10 cellular contexts compared by ENCODE assay signal in genomic region chr3:10357592-10358308, GRCh38. TPM values are rescaled to one million over a fixed set of nuclear protein-coding genes. Genes with fewer than 3 reads are reported as not detected.
DNase-seq lines count a peak whose midpoint lies in the region; ATAC-seq, FAIRE-seq and TF ChIP-seq lines count a peak whose summit lies in the region.
"Had no signal": no experiment of that assay in that cellular context is flagged by ENCODE, and none has a peak within 500 bp of the region (broad histone marks: within the 10 kb centered on the region; RNA-seq: fewer than 3 reads in every experiment).

No MANE protein-coding gene starts in this region.

- RAD21 ChIA-PET in GM12878 (lab: Charles Lee; ENCODE audit: unreplicated experiment): interaction anchor here (0.9 kb wide), 1 partner anchor 13 kb away, joined by 3 read pairs; no protein-coding TSS in a partner anchor

- H3K36me3 ChIP-seq in GM12878 (ENCODE audit: control insufficient read depth in 2 of 2, insufficient read depth in 2 of 2, low read length in 1 of 2): no peaks in the 10 kb centered on the region
- no peaks in the 10 kb centered on the region for H3K36me3 ChIP-seq in neuronal stem cell (replicated peaks in 1 of 2; ENCODE audit: control insufficient read depth in 2 of 2, insufficient read depth in 2 of 2, low read length in 2 of 2)

- in situ Hi-C loops in GM12878 (cut with MboI): no loop called here

- TF ChIP-seq POLR2A in GM12878 (IDR thresholded peaks at IDR 0.05; ENCODE audit: low read depth, low read length): no peak

- no peak overlapping the region for H2BK12ac ChIP-seq in neuronal stem cell (ENCODE audit: low read length)

- H2BK15ac ChIP-seq in neuronal stem cell (ENCODE audit: low read length): no peak overlapping the region

- SMC1A ChIA-PET in GM12878 (lab: Charles Lee; ENCODE audit: uncharacterized antibody, unreplicated experiment): interaction anchor here (1.1 to 1.4 kb wide), 2 partner anchors 13 to 32 kb away, joined by 3 read pairs; no protein-coding TSS in a partner anchor

- H3K79me2 ChIP-seq in GM12878 (ENCODE audit: control insufficient read depth, insufficient read depth, low read length): no peaks in the 10 kb centered on the region

- intact Hi-C loops in GM12878 (cut with micrococcal nuclease; ENCODE audit: unreplicated experiment): no loop called here

- H3K18ac ChIP-seq in neuronal stem cell (ENCODE audit: low read length): no peak overlapping the region

- peak; percentile 90 for ATAC-seq in GM18511 (IDR thresholded peaks at IDR 0.05; ENCODE audit: unreplicated experiment)
- peak; percentile 86 for ATAC-seq in GM12878

- POLR2A ChIA-PET in GM12878 (lab: Charles Lee): no interaction called here

- no peak overlapping the region for H3K4ac ChIP-seq in neuronal stem cell (ENCODE audit: low read length)

- no peak overlapping the region for H2BK5ac ChIP-seq in neuronal stem cell (ENCODE audit: low read length)

- H3K4me2 ChIP-seq in GM12878 (ENCODE audit: control insufficient read depth, insufficient read depth) (no peak overlapping the region), neuronal stem cell (ENCODE audit: insufficient read depth, low read length, poor library complexity, severe bottlenecking) (no peak overlapping the region)

- TF ChIP-seq RAD21 in GM12878 (IDR thresholded peaks at IDR 0.05; ENCODE audit: insufficient read depth, low read depth, low read length): no peak

- H4K8ac ChIP-seq in neuronal stem cell (ENCODE audit: low read depth, low read length): no peak overlapping the region

- H3K14ac ChIP-seq in neuronal stem cell (ENCODE audit: low read length): no peak overlapping the region

- H3K9me3 ChIP-seq in GM12878 (replicated peaks; ENCODE audit: control insufficient read depth, insufficient read depth, low read length) (no peaks in the 10 kb centered on the region), neuronal stem cell (replicated peaks in 1 of 2; ENCODE audit: control insufficient read depth in 2 of 2, insufficient read depth in 1 of 2, low read depth in 1 of 2, low read length in 2 of 2) (no peaks in the 10 kb centered on the region)

- no peaks in the 10 kb centered on the region for H3K79me1 ChIP-seq in neuronal stem cell (ENCODE audit: low read depth, low read length)

- DNase-seq in HS-27A (ENCODE audit: low read depth) (peak; percentile 88), GM12878 (ENCODE audit: low read depth, low spot score) (peak; percentile 15), neuronal stem cell (ENCODE audit: low spot score) (no peak), DMS79 (lab: John Stamatoyannopoulos, UW) (no peak), D341Med (ENCODE audit: low spot score) (no peak)
- no peak for DNase-seq in activated CD4-positive, CD25-positive, alpha-beta regulatory T cell (lab: John Stamatoyannopoulos, UW)
- no peak for DNase-seq in activated CD8-positive, alpha-beta memory T cell treated with anti-CD3 and anti-CD28 coated beads, Interleukin-2, amount 50 U/mL, for 48 hours
- DNase-seq: activated CD4-positive, CD25-positive, alpha-beta regulatory T cell treated with anti-CD3 and anti-CD28 coated beads, Interleukin-2, amount 50 U/mL, for 72 hours had no signal

- H4K91ac ChIP-seq in neuronal stem cell (ENCODE audit: low read depth, low read length, poor library complexity): no peak overlapping the region

- FAIRE-seq in GM12878 (lab: Jason Lieb, UNC): no peak
- FAIRE-seq: H1 had no signal

- H2AK5ac ChIP-seq in neuronal stem cell (ENCODE audit: low read depth, low read length): peak overlapping the region; percentile 22

- H3K27ac ChIP-seq in GM12878 (ENCODE audit: control insufficient read depth, insufficient read depth): no peak overlapping the region
- H3K27ac ChIP-seq in neuronal stem cell (replicated peaks; ENCODE audit: low read length): no peak overlapping the region

- no peak overlapping the region for H2AFZ ChIP-seq in GM12878 (ENCODE audit: control insufficient read depth, low read depth, low read length)
- no peak overlapping the region for H2AFZ ChIP-seq in neuronal stem cell (ENCODE audit: low read length)

- BruUV-seq in GM12878 (replicated peaks; lab: Mats Ljungman, UMichigan): no TSS peak

- WGBS in GM12878 (ENCODE audit: insufficient coverage, insufficient replicate concordance, low lambda C conversion rate, missing lambda C conversion rate): 8% methylated on average over 7 of the region's 7 CpGs
- WGBS in neuronal stem cell (ENCODE audit: extremely low coverage in 2 of 2, insufficient read length in 2 of 2, insufficient replicate concordance in 1 of 2), 2 donors: no CpG with 5 or more reads among the region's 7 CpGs

- H3K4me1 ChIP-seq in GM12878 (ENCODE audit: control insufficient read depth, insufficient read depth, low read length) (no peaks in the 10 kb centered on the region; the same call in 1 of the 2 replicates), neuronal stem cell (ENCODE audit: control insufficient read depth in 2 of 2, insufficient read depth in 1 of 2, low read depth in 1 of 2, low read length in 2 of 2) (peaks cover 0 to 6% of the 10 kb centered on the region in 2 donors)

- CTCF ChIA-PET in GM12878 (lab: Yijun Ruan, JAX): interaction anchor here (1.3 kb wide), 2 partner anchors 11 to 13 kb away, joined by 3 to 4 read pairs; no protein-coding TSS in a partner anchor

- no peak overlapping the region for H2BK120ac ChIP-seq in neuronal stem cell (ENCODE audit: low read depth, low read length)

- no peak overlapping the region for H3K23ac ChIP-seq in neuronal stem cell (ENCODE audit: low read depth, low read length, poor library complexity)

- H3K4me3 ChIP-seq in GM12878 (no peak overlapping the region), neuronal stem cell (ENCODE audit: low read length in 2 of 2) (no peak overlapping the region)

- no peak for TF ChIP-seq CTCF in GM12878 (IDR thresholded peaks at IDR 0.05 in 2 of 3, conservative IDR thresholded peaks at IDR 0.05 in 1 of 3; ENCODE audit: control insufficient read depth in 2 of 3, extremely low read depth in 1 of 3, insufficient read depth in 1 of 3, low read depth in 3 of 3, low read length in 3 of 3)

- H3K27me3 ChIP-seq in GM12878 (replicated peaks in 1 of 2; ENCODE audit: control insufficient read depth in 2 of 2, insufficient read depth in 2 of 2, low read length in 1 of 2) (peaks cover 2 to 3% of the 10 kb centered on the region in 2 experiments; a peak in 3 of 4 replicates), neuronal stem cell (ENCODE audit: control insufficient read depth in 3 of 3, insufficient read depth in 3 of 3, low read depth in 1 of 3, low read length in 3 of 3) (peaks cover 0 to 41% (median 0%) of the 10 kb centered on the region in 3 experiments)

- H3K9ac ChIP-seq in GM12878 (ENCODE audit: control insufficient read depth, insufficient read depth, low read length) (no peak overlapping the region), neuronal stem cell (ENCODE audit: low read depth, low read length, poor library complexity) (no peak overlapping the region)

- 0 out of 2 replicates have a peak, but pooled peaks cover 4% of the 10 kb centered on the region for H4K20me1 ChIP-seq in GM12878 (ENCODE audit: control insufficient read depth, insufficient read depth)

- no peak for TF ChIP-seq EP300 in GM12878 (IDR thresholded peaks at IDR 0.05; ENCODE audit: borderline replicate concordance in 1 of 2, control insufficient read depth in 1 of 2, low read depth in 2 of 2, low read length in 2 of 2)

TF ChIP-seq in GM12878, 131 proteins besides CTCF, POLR2A, EP300 and RAD21 (continues in another document):
- TF ChIP-seq BMI1 (IDR thresholded peaks at IDR 0.05; ENCODE audit: borderline replicate concordance) (no peak), TCF12 (IDR thresholded peaks at IDR 0.05; ENCODE audit: low read depth, low read length) (no peak), PAX5 (IDR thresholded peaks at IDR 0.05; ENCODE audit: borderline replicate concordance, low read depth, low read length) (no peak), FOS (IDR thresholded peaks at IDR 0.05; ENCODE audit: borderline replicate concordance, extremely low read depth, insufficient read length) (no peak), DPF2 (IDR thresholded peaks at IDR 0.05) (peak; percentile 97), RELA (IDR thresholded peaks at IDR 0.05; ENCODE audit: borderline replicate concordance, partially characterized antibody) (no peak)

RNA-seq across cellular contexts. Expression of gene SEC13, which starts 36.8 kb away (rescaled TPM):
- 108 and 120 TPM in 2 replicates for total RNA-seq in GM12878 (2013; cell fraction: nucleolus; rRNA removed)
- 165 and 172 TPM in 2 replicates for total RNA-seq in GM12878 (2014; rRNA removed)
- total RNA-seq in GM12878 (2014; rRNA removed; fragmentation: Illumina TruSeq; extraction: Trizol): 100 and 115 TPM in 2 replicates
- 113 and 117 TPM in 2 replicates for total RNA-seq in GM12878 (2021)
- polyA plus RNA-seq in GM12878 (2011; ENCODE audit: low read depth): 73.1 TPM
- polyA plus RNA-seq in GM12878 (2011; rRNA removed): 62.9 and 89.1 TPM in 2 replicates
- polyA plus RNA-seq in GM12878 (2011; cell fraction: cytosol; rRNA removed): 127 and 179 TPM in 2 replicates
- polyA plus RNA-seq in GM12878 (2011; cell fraction: nucleus; rRNA removed): 111 and 137 TPM in 2 replicates
- polyA plus RNA-seq in GM12878 (2012): 97.6 and 109 TPM in 2 replicates
- polyA plus RNA-seq in GM12878 (2014; fragmentation: Illumina TruSeq; extraction: Trizol): 59.6 and 134 TPM in 2 replicates
- 10 to 100 TPM; 42.8 to 55.6 TPM for polyA plus RNA-seq in GM12878 (2014; fragmentation: Nextera tagmentation; extraction: Ambion mirVana)
- 119 and 128 TPM in 2 replicates for polyA plus RNA-seq in GM12878 (2014; rRNA removed)
- 100 to 1,000 TPM; 211 to 229 TPM for polyA plus RNA-seq in GM12878 (2016; fragmentation: Nextera tagmentation; extraction: Ambion mirVana)
- polyA minus RNA-seq in GM12878 (2011; rRNA and poly(A)+ RNA removed): 150 and 197 TPM in 2 replicates
- 69.2 and 69.6 TPM in 2 replicates for polyA minus RNA-seq in GM12878 (2011; cell fraction: cytosol; rRNA and poly(A)+ RNA removed)
- polyA minus RNA-seq in GM12878 (2011; cell fraction: nucleus; rRNA and poly(A)+ RNA removed): 43.2 and 81.7 TPM in 2 replicates
- polyA plus RNA-seq in neuronal stem cell (2013, experiment 1 of 2): 103 TPM
- polyA plus RNA-seq in neuronal stem cell (2013, experiment 2 of 2): 99.6 TPM

Comparison
In these comparisons a context has a peak if more than half of its experiments do, and no peak if none do; other contexts are left out.
1. DNase-seq: peak in HS-27A (single experiment) and GM12878 (single experiment); none in neuronal stem cell (single experiment), DMS79 (single experiment), activated CD4-positive, CD25-positive, alpha-beta regulatory T cell (0 of 4), D341Med (single experiment) and activated CD8-positive, alpha-beta memory T cell treated with anti-CD3 and anti-CD28 coated beads, Interleukin-2, amount 50 U/mL, for 48 hours (single experiment).